8 cellular contexts compared by ENCODE assay signal in the genomic region with DNA sequence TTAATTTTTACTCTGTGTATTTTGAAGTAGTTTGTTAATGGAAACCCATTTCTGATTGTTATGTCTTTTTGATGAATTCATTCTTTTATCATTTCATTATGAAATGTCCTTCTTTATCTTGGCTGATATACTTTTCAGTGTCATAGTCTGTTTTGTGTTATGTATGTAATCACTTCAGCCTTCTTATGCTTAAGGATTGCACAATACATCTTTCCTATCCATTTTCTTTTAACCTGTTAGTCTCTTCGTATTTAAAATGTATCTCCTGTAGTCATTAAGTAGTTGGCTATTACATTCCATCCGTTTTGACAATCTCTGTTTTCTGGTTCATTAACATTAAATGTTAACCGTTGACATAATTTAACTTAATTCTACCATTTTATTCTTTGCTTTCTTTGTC.
"Had no signal": no experiment of that assay in that cellular context is flagged by ENCODE, and none has a peak within 500 bp of the region (broad histone marks: within the 10 kb centered on the region; RNA-seq: fewer than 3 reads in every experiment).

No MANE protein-coding gene starts in this region.

- FAIRE-seq: HTR-8/SVneo had no signal

- ATAC-seq: GM23338, HCT116 had no signal

- H3K4me2 ChIP-seq: GM23338 had no signal

- H3K9me3 ChIP-seq: HAP-1 had no signal

- H3K4me1 ChIP-seq: HAP-1 had no signal

- H2AFZ ChIP-seq: GM23338 had no signal

- H3K36me3 ChIP-seq: HAP-1 had no signal

- H3K4me3 ChIP-seq: GM23338, HAP-1 had no signal

- DNase-seq: H7, HFFc6, Kasumi-1, KG1 had no signal
